In genomic region chr9:134571946-134572914, GRCh38 we compare ENCODE assay signal across 2 cellular contexts.
TF ChIP-seq lines count a peak whose summit lies in the region.

No MANE protein-coding gene starts in this region.

TF ChIP-seq in SK-N-SH treated with all-trans-retinoic acid at 6 μM for 48 hours, 23 proteins besides CTCF, POLR2A, EP300 and RAD21 (continued from another document):
- TF ChIP-seq TSHZ2 (CRISPR knock-in tag; IDR thresholded peaks at IDR 0.05) (no peak), CREB5 (CRISPR knock-in tag; IDR thresholded peaks at IDR 0.05; ENCODE audit: low read depth) (no peak), POU6F1 (CRISPR knock-in tag; IDR thresholded peaks at IDR 0.05; ENCODE audit: borderline replicate concordance, low read depth) (no peak), TOX (CRISPR knock-in tag; IDR thresholded peaks at IDR 0.05; ENCODE audit: borderline replicate concordance) (no peak), ISL1 (CRISPR knock-in tag; IDR thresholded peaks at IDR 0.05) (no peak)

TF ChIP-seq in SK-N-SH, 30 proteins besides CTCF, POLR2A, EP300 and RAD21 (continued from another document):
- TF ChIP-seq USF2 (IDR thresholded peaks at IDR 0.05; ENCODE audit: borderline replicate concordance, low read depth, low read length), result no peak
- TF ChIP-seq JUND (IDR thresholded peaks at IDR 0.05), result no peak
- no peak for TF ChIP-seq ELF1 (IDR thresholded peaks at IDR 0.05)
